Comparison of ENCODE assay signal across 8 cellular contexts in the genomic region with DNA sequence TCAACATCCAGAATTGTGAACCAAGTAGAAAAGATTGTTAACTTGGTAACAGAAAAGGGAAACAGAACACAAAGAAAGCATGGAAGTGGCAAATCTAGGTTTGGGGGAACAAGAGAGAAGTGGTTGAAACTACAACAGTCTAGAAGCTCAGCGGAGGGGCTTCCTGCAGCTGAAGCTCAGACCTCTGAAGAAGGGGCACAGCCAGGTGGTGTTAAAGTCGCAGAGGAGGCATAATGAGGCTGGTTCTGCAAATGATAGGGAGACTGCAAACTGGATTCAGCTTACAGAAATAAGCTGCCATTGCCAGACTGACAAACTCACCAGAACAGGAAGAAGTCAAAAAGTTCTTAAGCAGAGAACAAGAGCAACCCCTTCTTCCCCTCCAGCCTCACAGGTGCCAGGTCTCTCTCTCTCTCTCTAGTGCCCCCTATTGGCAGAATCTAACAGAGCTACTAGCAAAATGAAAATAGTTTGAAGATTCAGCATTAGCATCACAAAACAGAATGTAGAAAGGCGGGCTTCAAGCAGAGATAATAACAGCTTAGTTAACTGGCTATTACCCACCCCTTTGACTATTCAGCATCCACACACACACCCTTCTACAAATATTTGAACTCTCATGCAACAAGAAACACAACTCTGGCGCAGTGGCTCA.
DNase-seq lines count a peak whose midpoint lies in the region; ATAC-seq and TF ChIP-seq lines count a peak whose summit lies in the region.

No MANE protein-coding gene starts in this region.

- no peak for TF ChIP-seq CTCF in breast epithelium (IDR thresholded peaks at IDR 0.05)

- CTCF ChIA-PET in naive thymus-derived CD4-positive, alpha-beta T cell (lab: Charles Lee) = interaction anchor here (0.6 to 3.2 kb wide), 20 partner anchors 9 to 161 kb away, joined by 3 to 25 read pairs (median 6); a partner anchor contains a TSS

- H3K27me3 ChIP-seq in H7 (ENCODE audit: control insufficient read depth, insufficient read depth, low read length) (no peaks in the 10 kb centered on the region), breast epithelium (no peaks in the 10 kb centered on the region)
- no peaks in the 10 kb centered on the region for H3K27me3 ChIP-seq in naive thymus-derived CD4-positive, alpha-beta T cell (ENCODE audit: control insufficient read depth in 2 of 2, insufficient read depth in 2 of 2, low read length in 2 of 2)

- TF ChIP-seq POLR2A in breast epithelium (IDR thresholded peaks at IDR 0.05) = no peak

- H3K9me3 Mint-ChIP-seq in activated CD4-positive, alpha-beta T cell treated with anti-CD3 and anti-CD28 coated beads, Interleukin-2, amount 10 ng/mL, durations not matched to agents 24 days and 14 days = no peaks in the 10 kb centered on the region
- no peaks in the 10 kb centered on the region for H3K9me3 Mint-ChIP-seq in naive thymus-derived CD4-positive, alpha-beta T cell

- no peaks in the 10 kb centered on the region for H3K27me3 Mint-ChIP-seq in activated CD4-positive, alpha-beta T cell treated with anti-CD3 and anti-CD28 coated beads, Interleukin-2, amount 10 ng/mL, durations not matched to agents 24 days and 14 days
- no peaks in the 10 kb centered on the region for H3K27me3 Mint-ChIP-seq in naive thymus-derived CD4-positive, alpha-beta T cell

- no peaks in the 10 kb centered on the region for H3K36me3 Mint-ChIP-seq in activated CD4-positive, alpha-beta T cell treated with anti-CD3 and anti-CD28 coated beads, Interleukin-2, amount 10 ng/mL, durations not matched to agents 24 days and 14 days (ENCODE audit: low read depth)
- peaks cover 0 to 5% (median 0%) of the 10 kb centered on the region in 5 donors for H3K36me3 Mint-ChIP-seq in naive thymus-derived CD4-positive, alpha-beta T cell

- peak; percentile 80 for DNase-seq in activated CD4-positive, alpha-beta T cell treated with anti-CD3 and anti-CD28 coated beads, Interleukin-2, amount 10 ng/mL, durations not matched to agents 24 days and 14 days
- no peak for DNase-seq in activated CD4-positive, alpha-beta T cell treated with anti-CD3 and anti-CD28 coated beads, Interleukin-2, amount 50 U/mL, for 48 hours
- DNase-seq in H7 (peak; percentile 50), NCI-H2081 treated with DMSO at 0.1 percent for 48 hours (lab: John Stamatoyannopoulos, UW) (peak; percentile 81), breast epithelium (ENCODE audit: low spot score in 2 of 2) (no peak), dedifferentiated amniotic fluid mesenchymal stem cell (ENCODE audit: extremely low spot score) (no peak), COLO668 (lab: John Stamatoyannopoulos, UW; ENCODE audit: unreplicated experiment) (no peak)
- peak in 7 of 9 donors; percentile 36 to 84 (median 78) for DNase-seq in naive thymus-derived CD4-positive, alpha-beta T cell

- peaks cover 0 to 6% of the 10 kb centered on the region in 2 donors for H3K4me1 ChIP-seq in breast epithelium
- H3K4me1 ChIP-seq in naive thymus-derived CD4-positive, alpha-beta T cell (ENCODE audit: control insufficient read depth in 2 of 2, insufficient read depth in 2 of 2, low read length in 2 of 2) = peaks cover 0 to 25% of the 10 kb centered on the region in 2 donors

- no peak overlapping the region for H3K4me3 ChIP-seq in H7 (ENCODE audit: insufficient read depth, low read depth, low read length)
- no peak overlapping the region for H3K4me3 ChIP-seq in breast epithelium
- no peak overlapping the region for H3K4me3 ChIP-seq in naive thymus-derived CD4-positive, alpha-beta T cell (ENCODE audit: low read length)

- H3K4me1 Mint-ChIP-seq in activated CD4-positive, alpha-beta T cell treated with anti-CD3 and anti-CD28 coated beads, Interleukin-2, amount 10 ng/mL, durations not matched to agents 24 days and 14 days = peaks cover 4% of the 10 kb centered on the region
- peaks cover 4 to 58% (median 44%) of the 10 kb centered on the region in 7 donors for H3K4me1 Mint-ChIP-seq in naive thymus-derived CD4-positive, alpha-beta T cell

- ATAC-seq in naive thymus-derived CD4-positive, alpha-beta T cell = peak; percentile 88

- H3K9me3 ChIP-seq in breast epithelium = no peaks in the 10 kb centered on the region
- no peaks in the 10 kb centered on the region for H3K9me3 ChIP-seq in naive thymus-derived CD4-positive, alpha-beta T cell (ENCODE audit: control insufficient read depth in 2 of 3, low read length in 3 of 3)

- H3K27ac ChIP-seq in breast epithelium = peak overlapping the region; percentile 37 to 38
- peak overlapping the region; percentile 7 for H3K27ac ChIP-seq in naive thymus-derived CD4-positive, alpha-beta T cell (ENCODE audit: low read depth, low read length)

- H3K4me3 Mint-ChIP-seq in activated CD4-positive, alpha-beta T cell treated with anti-CD3 and anti-CD28 coated beads, Interleukin-2, amount 10 ng/mL, durations not matched to agents 24 days and 14 days = no peak overlapping the region
- peak overlapping the region in 5 of 10 donors; percentile 10 to 54 (median 24) for H3K4me3 Mint-ChIP-seq in naive thymus-derived CD4-positive, alpha-beta T cell

- H3K36me3 ChIP-seq in H7 (replicated peaks; ENCODE audit: control insufficient read depth, insufficient read depth, low read length) (no peaks in the 10 kb centered on the region), breast epithelium (no peaks in the 10 kb centered on the region)
- H3K36me3 ChIP-seq in naive thymus-derived CD4-positive, alpha-beta T cell (ENCODE audit: control insufficient read depth in 2 of 3, insufficient read depth in 3 of 3, low read length in 3 of 3) = no peaks in the 10 kb centered on the region

- H3K27ac Mint-ChIP-seq in activated CD4-positive, alpha-beta T cell treated with anti-CD3 and anti-CD28 coated beads, Interleukin-2, amount 10 ng/mL, durations not matched to agents 24 days and 14 days = no peak overlapping the region
- peak overlapping the region in 8 of 9 donors; percentile 22 to 88 (median 76) for H3K27ac Mint-ChIP-seq in naive thymus-derived CD4-positive, alpha-beta T cell

- intact Hi-C loops in activated CD4-positive, alpha-beta T cell treated with anti-CD3 and anti-CD28 coated beads, Interleukin-2, amount 10 ng/mL, durations not matched to agents 24 days and 14 days (cut with micrococcal nuclease) = loop anchor here (2.0 to 5.0 kb wide), 2 partner anchors 78 to 145 kb away; a partner anchor contains a TSS
- intact Hi-C loops in breast epithelium (cut with DNase I; ENCODE audit: low total_unique reads) = no loop called here
- intact Hi-C loops in naive thymus-derived CD4-positive, alpha-beta T cell (cut with micrococcal nuclease) = loop anchor here (1.0 to 10.0 kb wide), 10 partner anchors 8 to 1585 kb away; a partner anchor contains a TSS

- POLR2A ChIA-PET in naive thymus-derived CD4-positive, alpha-beta T cell (lab: Charles Lee) = interaction anchor here (0.7 to 2.0 kb wide), 7 partner anchors 12 to 503 kb away, joined by 3 to 5 read pairs (median 4); a partner anchor contains a TSS

Comparison
In these comparisons a context has a peak if more than half of its experiments do, and no peak if none do; other contexts are left out.
1. DNase-seq: peak in activated CD4-positive, alpha-beta T cell treated with anti-CD3 and anti-CD28 coated beads, Interleukin-2, amount 10 ng/mL, durations not matched to agents 24 days and 14 days (single experiment), H7 (single experiment), NCI-H2081 treated with DMSO at 0.1 percent for 48 hours (single experiment) and naive thymus-derived CD4-positive, alpha-beta T cell (7 of 9); none in activated CD4-positive, alpha-beta T cell treated with anti-CD3 and anti-CD28 coated beads, Interleukin-2, amount 50 U/mL, for 48 hours (0 of 2), breast epithelium (0 of 2), dedifferentiated amniotic fluid mesenchymal stem cell (single experiment) and COLO668 (single experiment).